Comparison of ENCODE assay signal across 1 cellular context in genomic region chr5:178793696-178794095, GRCh38.
TF ChIP-seq lines count a peak whose summit lies in the region.

No MANE protein-coding gene starts in this region.

TF ChIP-seq in H1, 55 proteins besides CTCF, POLR2A, EP300 and RAD21 (continued from another document):
- no peak for TF ChIP-seq PHF8 (conservative IDR thresholded peaks at IDR 0.05; ENCODE audit: low read depth, low read length)
- no peak for TF ChIP-seq HDAC2 (IDR thresholded peaks at IDR 0.05; ENCODE audit: borderline replicate concordance in 1 of 2, low read depth in 2 of 2, low read length in 2 of 2)
- no peak for TF ChIP-seq TAF7 (optimal IDR thresholded peaks at IDR 0.05; ENCODE audit: borderline replicate concordance, low read depth, low read length)
- TF ChIP-seq SP1 (IDR thresholded peaks at IDR 0.05; ENCODE audit: low read depth, low read length), result no peak
- no peak for TF ChIP-seq NANOG (IDR thresholded peaks at IDR 0.05; ENCODE audit: insufficient read depth, low read depth, low read length, poor library complexity, severe bottlenecking)
- TF ChIP-seq KDM1A (IDR thresholded peaks at IDR 0.05; ENCODE audit: borderline replicate concordance, low read length), result no peak
- no peak for TF ChIP-seq FOSL1 (IDR thresholded peaks at IDR 0.05; ENCODE audit: insufficient read depth, low read depth, low read length)
